ENCODE assay signal across 7 cellular contexts in the genomic region with DNA sequence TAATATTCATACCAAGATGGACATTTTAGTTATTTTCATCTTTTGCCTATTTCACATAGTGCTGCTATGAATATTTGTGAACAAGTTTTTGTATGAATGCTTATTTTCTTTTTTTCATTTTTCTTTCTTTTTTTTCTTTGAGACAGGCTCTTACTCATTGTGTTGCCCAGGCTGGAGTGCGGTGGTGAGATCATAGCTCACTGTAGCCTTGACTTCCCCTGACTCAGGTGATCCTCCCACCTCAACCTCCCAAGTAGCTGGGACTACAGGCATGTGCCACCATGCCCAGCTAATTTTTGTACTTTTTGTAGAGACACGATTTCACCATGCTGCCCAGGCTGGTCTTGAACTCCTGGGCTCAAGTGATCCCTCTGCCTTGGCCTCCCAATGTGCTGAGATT. TPM values are rescaled to one million over a fixed set of nuclear protein-coding genes. Genes with fewer than 3 reads are reported as not detected.
DNase-seq lines count a peak whose midpoint lies in the region; ATAC-seq and TF ChIP-seq lines count a peak whose summit lies in the region.
"Not testable (repeated sequence)": the region's sequence is repeated elsewhere in the genome, so short reads cannot be mapped to it uniquely, and the experiment has no call there.

No MANE protein-coding gene starts in this region.

- H3K36me3 Mint-ChIP-seq in activated CD4-positive, alpha-beta memory T cell treated with anti-CD3 and anti-CD28 coated beads for 36 hours; activated T-helper 17 cell treated with anti-CD3 and anti-CD28 coated beads, Interleukin-2, amount 50 U/mL, for 72 hours (ENCODE audit: low read depth): not testable (repeated sequence)

- CTCF ChIA-PET in activated CD4-positive, alpha-beta memory T cell treated with anti-CD3 and anti-CD28 coated beads for 36 hours (lab: Charles Lee), result not testable (repeated sequence)

- not testable (repeated sequence) for H3K4me1 ChIP-seq in foreskin keratinocyte

- POLR2A ChIA-PET in activated CD4-positive, alpha-beta memory T cell treated with anti-CD3 and anti-CD28 coated beads for 36 hours (lab: Charles Lee), result interaction anchor here (0.6 kb wide), 1 partner anchor 599 kb away, joined by 3 read pairs; no protein-coding TSS in a partner anchor

- not testable (repeated sequence) for H3K27me3 ChIP-seq in foreskin keratinocyte

- not testable (repeated sequence) for H3K4me1 Mint-ChIP-seq in activated CD4-positive, alpha-beta memory T cell treated with anti-CD3 and anti-CD28 coated beads for 36 hours (ENCODE audit: low read depth); activated T-helper 17 cell treated with anti-CD3 and anti-CD28 coated beads, Interleukin-2, amount 50 U/mL, for 72 hours

- H3K27me3 Mint-ChIP-seq in activated CD4-positive, alpha-beta memory T cell treated with anti-CD3 and anti-CD28 coated beads for 36 hours; activated T-helper 17 cell treated with anti-CD3 and anti-CD28 coated beads, Interleukin-2, amount 50 U/mL, for 72 hours: not testable (repeated sequence)

- TF ChIP-seq CTCF in foreskin keratinocyte (conservative IDR thresholded peaks at IDR 0.05), result not testable (repeated sequence)

- H3K4me3 Mint-ChIP-seq in activated CD4-positive, alpha-beta memory T cell treated with anti-CD3 and anti-CD28 coated beads for 36 hours; activated T-helper 17 cell treated with anti-CD3 and anti-CD28 coated beads, Interleukin-2, amount 50 U/mL, for 72 hours: not testable (repeated sequence)

- H3K9me3 Mint-ChIP-seq in activated CD4-positive, alpha-beta memory T cell treated with anti-CD3 and anti-CD28 coated beads for 36 hours; activated T-helper 17 cell treated with anti-CD3 and anti-CD28 coated beads, Interleukin-2, amount 50 U/mL, for 72 hours: not testable (repeated sequence)

- DNase-seq in M059J (ENCODE audit: low read depth) (peak; percentile 16), astrocyte of the hippocampus (ENCODE audit: low read depth, low spot score) (peak; percentile 11), foreskin keratinocyte (peak; percentile 70 to 86), mesenteric fat pad (ENCODE audit: low spot score) (peak; percentile 6)
- peak; percentile 50 for DNase-seq in activated CD4-positive, alpha-beta memory T cell treated with anti-CD3 and anti-CD28 coated beads for 36 hours
- DNase-seq in stimulated activated naive CD8-positive, alpha-beta T cell treated with anti-CD3 and anti-CD28 coated beads, Interleukin-15, Interleukin-2, amounts not matched to agents 100 U/mL and 50 U/mL, for 24 hours, result not testable (repeated sequence)

- H3K27ac ChIP-seq in foreskin keratinocyte, result not testable (repeated sequence)

- intact Hi-C loops in activated CD4-positive, alpha-beta memory T cell treated with anti-CD3 and anti-CD28 coated beads for 36 hours (cut with micrococcal nuclease), result loop anchor here (1.0 kb wide), 1 partner anchor 21 kb away; the partner anchor contains the start of gene RPS3A

- H3K27ac Mint-ChIP-seq in activated CD4-positive, alpha-beta memory T cell treated with anti-CD3 and anti-CD28 coated beads for 36 hours; activated T-helper 17 cell treated with anti-CD3 and anti-CD28 coated beads, Interleukin-2, amount 50 U/mL, for 72 hours: not testable (repeated sequence)

- ATAC-seq in activated T-helper 17 cell treated with anti-CD3 and anti-CD28 coated beads, Interleukin-2, amount 50 U/mL, for 72 hours (replicated peaks), result peak; percentile 94
- peak; percentile 98 for ATAC-seq in foreskin keratinocyte
- peak; percentile 61 for ATAC-seq in stimulated activated naive CD8-positive, alpha-beta T cell treated with anti-CD3 and anti-CD28 coated beads, Interleukin-15, Interleukin-2, amounts not matched to agents 100 U/mL and 50 U/mL, for 24 hours

RNA-seq across cellular contexts. Expression of gene RPS3A, which starts 21.4 kb away (rescaled TPM):
- total RNA-seq in M059J (2014; rRNA removed; shearing (Covaris generic)), result 1,672 and 2,009 TPM in 2 replicates
- 1,000 to 10,000 TPM; 3,192 to 3,296 TPM for total RNA-seq in activated CD4-positive, alpha-beta memory T cell treated with anti-CD3 and anti-CD28 coated beads for 36 hours
- 1,000 to 10,000 TPM; 1,932 to 2,919 TPM for total RNA-seq in activated T-helper 17 cell treated with anti-CD3 and anti-CD28 coated beads, Interleukin-2, amount 50 U/mL, for 72 hours
- total RNA-seq in foreskin keratinocyte (1,815 and 1,913 TPM in 2 replicates), mesenteric fat pad (1,312 TPM)
- 2,395 and 2,442 TPM in 2 replicates for polyA plus RNA-seq in foreskin keratinocyte
